25 cellular contexts compared by ENCODE assay signal in genomic region chr22:43272301-43272700, GRCh38.
A peak's percentile ranks its signal among the peaks of the same experiment; 100 is the strongest.
DNase-seq lines count a peak whose midpoint lies in the region; ATAC-seq lines count a peak whose summit lies in the region.
"Had no signal": no experiment of that assay in that cellular context is flagged by ENCODE, and none has a peak within 500 bp of the region (broad histone marks: within the 10 kb centered on the region; RNA-seq: fewer than 3 reads in every experiment).

No MANE protein-coding gene starts in this region.

- peaks cover 27 to 30% of the 10 kb centered on the region in 2 donors for H3K27me3 Mint-ChIP-seq in stimulated activated naive B cell treated with anti-CD40 and anti-IgM and Interleukin-4, amounts not matched to agents 10 μg/mL and 1 μg/mL and 100 μg/mL, for 72 hours

- H3K27ac Mint-ChIP-seq in stimulated activated effector memory CD8-positive, alpha-beta T cell treated with anti-CD3 and anti-CD28 coated beads, Interleukin-12 subunit alpha, Interleukin-12 subunit beta, amount 100 ng/mL, for 72 hours: peak overlapping the region; percentile 71
- H3K27ac Mint-ChIP-seq in stimulated activated naive B cell treated with anti-CD40 and anti-IgM and Interleukin-4, amounts not matched to agents 10 μg/mL and 1 μg/mL and 100 μg/mL, for 72 hours: no peak overlapping the region
- H3K27ac Mint-ChIP-seq: CD4-positive, alpha-beta T cell; stimulated activated memory B cell treated with anti-CD40 and anti-IgM and Interleukin-4, amounts not matched to agents 10 μg/mL and 1 μg/mL and 100 μg/mL, for 72 hours; T-helper 17 cell had no signal

- DNase-seq in EH (ENCODE audit: low read depth) (peak; percentile 17), RPMI7951 (ENCODE audit: low read depth) (peak; percentile 40), left lobe of liver (ENCODE audit: low spot score) (no peak)
- no peak for DNase-seq in stimulated activated effector memory CD8-positive, alpha-beta T cell treated with anti-CD3 and anti-CD28 coated beads, Interleukin-12 subunit alpha, Interleukin-12 subunit beta, amount 100 ng/mL, for 72 hours (ENCODE audit: low spot score in 2 of 2)
- DNase-seq in stimulated activated naive B cell treated with anti-CD40 and anti-IgM and Interleukin-4, amounts not matched to agents 10 μg/mL and 1 μg/mL and 100 μg/mL, for 72 hours: no peak
- DNase-seq: activated CD4-positive, alpha-beta T cell treated with anti-CD3 and anti-CD28 coated beads for 4 hours; activated CD8-positive, alpha-beta memory T cell treated with anti-CD3 and anti-CD28 coated beads for 24 hours; activated T-cell treated with anti-CD3 and anti-CD28 coated beads, Interleukin-2, amount 50 U/mL, for 1 hour; CD4-positive, alpha-beta T cell; colonic mucosa; effector memory CD4-positive, alpha-beta T cell; GM23248; KG1; NCI-H146; NCI-H524 treated with DMSO at 0.1 percent for 48 hours; nucleus accumbens; retina; spleen; stimulated activated CD4-positive, alpha-beta T cell treated with anti-CD3 and anti-CD28 coated beads, Interleukin-2, amount 100 ng/mL, for 48 hours; T-helper 17 cell had no signal

- peak; percentile 9 for ATAC-seq in left lobe of liver
- ATAC-seq in stimulated activated effector memory CD8-positive, alpha-beta T cell treated with anti-CD3 and anti-CD28 coated beads, Interleukin-12 subunit alpha, Interleukin-12 subunit beta, amount 100 ng/mL, for 72 hours: no peak
- no peak for ATAC-seq in stimulated activated naive B cell treated with anti-CD40 and anti-IgM and Interleukin-4, amounts not matched to agents 10 μg/mL and 1 μg/mL and 100 μg/mL, for 72 hours (replicated peaks)
- ATAC-seq in GM18909 (IDR thresholded peaks at IDR 0.05; ENCODE audit: poor library complexity, unreplicated experiment): no peak
- ATAC-seq in GM18502 (IDR thresholded peaks at IDR 0.05; ENCODE audit: poor library complexity, unreplicated experiment): no peak
- ATAC-seq in HG02763 (IDR thresholded peaks at IDR 0.05; ENCODE audit: unreplicated experiment): no peak
- ATAC-seq: esophagus mucosa; stimulated activated memory B cell treated with anti-CD40 and anti-IgM and Interleukin-4, amounts not matched to agents 10 μg/mL and 1 μg/mL and 100 μg/mL, for 72 hours; T-helper 17 cell had no signal

- no peak overlapping the region for H3K4me3 Mint-ChIP-seq in stimulated activated effector memory CD8-positive, alpha-beta T cell treated with anti-CD3 and anti-CD28 coated beads, Interleukin-12 subunit alpha, Interleukin-12 subunit beta, amount 100 ng/mL, for 72 hours
- H3K4me3 Mint-ChIP-seq in stimulated activated naive B cell treated with anti-CD40 and anti-IgM and Interleukin-4, amounts not matched to agents 10 μg/mL and 1 μg/mL and 100 μg/mL, for 72 hours: no peak overlapping the region
- H3K4me3 Mint-ChIP-seq: CD4-positive, alpha-beta T cell; stimulated activated memory B cell treated with anti-CD40 and anti-IgM and Interleukin-4, amounts not matched to agents 10 μg/mL and 1 μg/mL and 100 μg/mL, for 72 hours; T-helper 17 cell had no signal

- H3K9me3 Mint-ChIP-seq in stimulated activated effector memory CD8-positive, alpha-beta T cell treated with anti-CD3 and anti-CD28 coated beads, Interleukin-12 subunit alpha, Interleukin-12 subunit beta, amount 100 ng/mL, for 72 hours: no peaks in the 10 kb centered on the region
- no peaks in the 10 kb centered on the region for H3K9me3 Mint-ChIP-seq in stimulated activated naive B cell treated with anti-CD40 and anti-IgM and Interleukin-4, amounts not matched to agents 10 μg/mL and 1 μg/mL and 100 μg/mL, for 72 hours
- H3K9me3 Mint-ChIP-seq: CD4-positive, alpha-beta T cell; stimulated activated memory B cell treated with anti-CD40 and anti-IgM and Interleukin-4, amounts not matched to agents 10 μg/mL and 1 μg/mL and 100 μg/mL, for 72 hours had no signal

- no peaks in the 10 kb centered on the region for H3K36me3 Mint-ChIP-seq in stimulated activated effector memory CD8-positive, alpha-beta T cell treated with anti-CD3 and anti-CD28 coated beads, Interleukin-12 subunit alpha, Interleukin-12 subunit beta, amount 100 ng/mL, for 72 hours
- no peaks in the 10 kb centered on the region for H3K36me3 Mint-ChIP-seq in stimulated activated naive B cell treated with anti-CD40 and anti-IgM and Interleukin-4, amounts not matched to agents 10 μg/mL and 1 μg/mL and 100 μg/mL, for 72 hours
- H3K36me3 Mint-ChIP-seq: stimulated activated memory B cell treated with anti-CD40 and anti-IgM and Interleukin-4, amounts not matched to agents 10 μg/mL and 1 μg/mL and 100 μg/mL, for 72 hours had no signal

- H3K4me1 Mint-ChIP-seq in stimulated activated effector memory CD8-positive, alpha-beta T cell treated with anti-CD3 and anti-CD28 coated beads, Interleukin-12 subunit alpha, Interleukin-12 subunit beta, amount 100 ng/mL, for 72 hours: peaks cover 27% of the 10 kb centered on the region
- peaks cover 0 to 3% of the 10 kb centered on the region in 2 donors for H3K4me1 Mint-ChIP-seq in stimulated activated naive B cell treated with anti-CD40 and anti-IgM and Interleukin-4, amounts not matched to agents 10 μg/mL and 1 μg/mL and 100 μg/mL, for 72 hours

Comparison
In these comparisons a context has a peak if more than half of its experiments do, and no peak if none do; other contexts are left out.
1. DNase-seq: peak in EH (single experiment) and RPMI7951 (single experiment); none in left lobe of liver (single experiment), stimulated activated effector memory CD8-positive, alpha-beta T cell treated with anti-CD3 and anti-CD28 coated beads, Interleukin-12 subunit alpha, Interleukin-12 subunit beta, amount 100 ng/mL, for 72 hours (0 of 2) and stimulated activated naive B cell treated with anti-CD40 and anti-IgM and Interleukin-4, amounts not matched to agents 10 μg/mL and 1 μg/mL and 100 μg/mL, for 72 hours (single experiment).